ENCODE assay signal across 8 cellular contexts in the genomic region with DNA sequence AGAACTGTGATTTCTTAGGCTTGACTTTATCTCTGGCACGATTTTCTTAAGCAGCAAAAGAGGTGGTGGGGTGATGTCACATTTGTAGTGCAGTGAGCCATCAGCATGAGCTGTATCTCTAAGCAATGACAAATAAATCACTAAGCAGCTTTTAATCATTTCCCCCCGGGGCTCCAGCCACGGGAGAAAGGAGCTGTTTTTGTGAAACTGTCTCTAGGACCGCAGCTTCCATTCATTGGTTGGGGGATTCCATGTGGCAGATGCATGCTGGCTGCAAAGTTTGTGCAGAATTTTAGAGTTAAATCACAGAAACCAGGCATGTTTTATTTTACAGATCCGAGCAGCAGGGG. TPM values are rescaled to one million over a fixed set of nuclear protein-coding genes. Genes with fewer than 3 reads are reported as not detected.
A peak's percentile ranks its signal among the peaks of the same experiment; 100 is the strongest.
DNase-seq lines count a peak whose midpoint lies in the region; ATAC-seq, FAIRE-seq and TF ChIP-seq lines count a peak whose summit lies in the region.

No MANE protein-coding gene starts in this region.

- H3K27me3 ChIP-seq in SJSA1 (replicated peaks) = no peaks in the 10 kb centered on the region

- H3K36me3 ChIP-seq in SJSA1 = no peaks in the 10 kb centered on the region

- H3K27ac ChIP-seq in SJSA1 = no peak overlapping the region

- peaks cover 19% of the 10 kb centered on the region for H3K4me1 ChIP-seq in SJSA1 (replicated peaks)

- FAIRE-seq in GM18507 (lab: Jason Lieb, UNC) = peak; percentile 78

- DNase-seq in GM18507 (ENCODE audit: extremely low spot score, insufficient read length, low read depth) = no peak
- peak in 1 of 2 experiments; percentile 39 for DNase-seq in SJSA1 (ENCODE audit: low read depth in 1 of 2, low spot score in 2 of 2)
- DNase-seq in epithelial cell of proximal tubule (ENCODE audit: low read depth) = peak; percentile 29
- no peak for DNase-seq in osteocyte (ENCODE audit: extremely low spot score, unreplicated experiment)
- DNase-seq in NCI-H446 treated with DMSO at 0.1 percent for 48 hours (lab: John Stamatoyannopoulos, UW) = no peak
- DNase-seq in NCI-H1092 (lab: John Stamatoyannopoulos, UW) = no peak
- no peak for DNase-seq in NCI-H1436 (lab: John Stamatoyannopoulos, UW)

- H3K4me3 Mint-ChIP-seq in osteocyte (ENCODE audit: unreplicated experiment) = peak overlapping the region; percentile 81

- no peaks in the 10 kb centered on the region for H3K36me3 Mint-ChIP-seq in osteocyte (ENCODE audit: unreplicated experiment)

- peaks cover 23% of the 10 kb centered on the region for H3K4me1 Mint-ChIP-seq in osteocyte (ENCODE audit: unreplicated experiment)

- H3K27ac Mint-ChIP-seq in osteocyte (ENCODE audit: unreplicated experiment) = peak overlapping the region; percentile 48

- peak; percentile 36 for ATAC-seq in HG02588 (IDR thresholded peaks at IDR 0.05; ENCODE audit: unreplicated experiment)

- TF ChIP-seq CTCF in epithelial cell of proximal tubule (conservative IDR thresholded peaks at IDR 0.05; ENCODE audit: low read depth, low read length) = no peak
- no peak for TF ChIP-seq CTCF in osteocyte (IDR thresholded peaks at IDR 0.05)

- no peaks in the 10 kb centered on the region for H3K9me3 Mint-ChIP-seq in osteocyte (ENCODE audit: unreplicated experiment)

- H3K9me3 ChIP-seq in SJSA1 (replicated peaks) = no peaks in the 10 kb centered on the region

- peaks cover 8% of the 10 kb centered on the region for H3K27me3 Mint-ChIP-seq in osteocyte (ENCODE audit: unreplicated experiment)

- peak overlapping the region; percentile 29 for H3K4me3 ChIP-seq in SJSA1
- H3K4me3 ChIP-seq in epithelial cell of proximal tubule (ENCODE audit: low read depth, low read length) = peak overlapping the region; percentile 57

RNA-seq across cellular contexts. Expression of a gene that starts 0.5 kb away (rescaled TPM):
- 1.1 TPM in 2 replicates for total RNA-seq in SJSA1 (2014; rRNA removed; shearing (Covaris generic))
- 18.7 and 20.2 TPM in 2 replicates for total RNA-seq in epithelial cell of proximal tubule
- 2.8 and 3.0 TPM in 2 replicates for total RNA-seq in osteocyte
